13 cellular contexts compared by ENCODE assay signal in genomic region chr2:62112192-62112591, GRCh38.
A peak's percentile ranks its signal among the peaks of the same experiment; 100 is the strongest.
DNase-seq lines count a peak whose midpoint lies in the region; ATAC-seq and TF ChIP-seq lines count a peak whose summit lies in the region.
"Had no signal": no experiment of that assay in that cellular context is flagged by ENCODE, and none has a peak within 500 bp of the region (broad histone marks: within the 10 kb centered on the region; RNA-seq: fewer than 3 reads in every experiment).

No MANE protein-coding gene starts in this region.

- H3K79me2 ChIP-seq in mesendoderm (ENCODE audit: control insufficient read depth, insufficient read depth, low read length): no peaks in the 10 kb centered on the region

- H2BK5ac ChIP-seq in mesendoderm (ENCODE audit: low read length): no peak overlapping the region

- H3K9me3 ChIP-seq in HEK293 (ENCODE audit: control insufficient read depth, insufficient read depth, low read depth, low read length) (no peaks in the 10 kb centered on the region), tibial artery (no peaks in the 10 kb centered on the region)

- H3K27me3 ChIP-seq in mesendoderm (ENCODE audit: insufficient read depth, low read length, poor library complexity) (no peaks in the 10 kb centered on the region), tibial artery (no peaks in the 10 kb centered on the region)

- H3K36me3 ChIP-seq in HEK293 (ENCODE audit: control insufficient read depth in 2 of 2, insufficient read depth in 1 of 2, low read length in 2 of 2): no peaks in the 10 kb centered on the region; a peak in 1 of 3 replicates
- no peaks in the 10 kb centered on the region for H3K36me3 ChIP-seq in mesendoderm (ENCODE audit: control insufficient read depth, insufficient read depth, low read length)
- no peaks in the 10 kb centered on the region for H3K36me3 ChIP-seq in tibial artery

- no peak for ATAC-seq in HG02852 (IDR thresholded peaks at IDR 0.05; ENCODE audit: unreplicated experiment)
- no peak for ATAC-seq in HG02642 (IDR thresholded peaks at IDR 0.05; ENCODE audit: poor library complexity, unreplicated experiment)
- ATAC-seq: Right ventricle myocardium inferior had no signal

- H4K8ac ChIP-seq in mesendoderm (ENCODE audit: low read depth, low read length): no peak overlapping the region

- DNase-seq in cardiac fibroblast (ENCODE audit: low read depth in 2 of 2) (peak; percentile 13 to 14), mesendoderm (peak; percentile 23), tibial artery (no peak), HUDEP-2 (lab: John Stamatoyannopoulos, UW; ENCODE audit: unreplicated experiment in 76 of 76) (no peak)
- DNase-seq: activated naive CD8-positive, alpha-beta T cell treated with anti-CD3 and anti-CD28 coated beads for 36 hours; effector CD8-positive, alpha-beta T cell; NCI-H1417; NCI-H526 treated with DMSO at 0.1 percent for 48 hours; retina had no signal

- CTCF ChIA-PET in HEK293 (lab: Yijun Ruan, JAX): no interaction called here

- no peak overlapping the region for H3K23ac ChIP-seq in mesendoderm (ENCODE audit: low read length)

- intact Hi-C loops in tibial artery (cut with DNase I; ENCODE audit: low total_unique reads): no loop called here

- no peaks in the 10 kb centered on the region for H3K79me1 ChIP-seq in mesendoderm (ENCODE audit: low read length)

- no peak overlapping the region for H3K27ac ChIP-seq in HEK293 (ENCODE audit: extremely low read depth, low read depth, low read length)
- no peak overlapping the region for H3K27ac ChIP-seq in mesendoderm (ENCODE audit: low read depth, low read length)
- H3K27ac ChIP-seq in tibial artery: peak overlapping the region; percentile 52 to 61

- WGBS in mesendoderm (ENCODE audit: extremely low coverage, insufficient coverage, low lambda C conversion rate): no CpG with 5 or more reads among the region's 2 CpGs

- no peak overlapping the region for H3K4me3 ChIP-seq in HEK293 (ENCODE audit: low read depth, low read length)
- H3K4me3 ChIP-seq in cardiac fibroblast (replicated peaks in 1 of 2; ENCODE audit: low read depth in 2 of 2, low read length in 2 of 2): no peak overlapping the region
- H3K4me3 ChIP-seq in mesendoderm (ENCODE audit: low read length): no peak overlapping the region
- H3K4me3 ChIP-seq in tibial artery: no peak overlapping the region

- H3K4ac ChIP-seq in mesendoderm (ENCODE audit: low read depth, low read length): no peak overlapping the region

- no peak overlapping the region for H3K4me2 ChIP-seq in mesendoderm (ENCODE audit: low read length)

- no peak overlapping the region for H4K5ac ChIP-seq in mesendoderm (ENCODE audit: low read length)

- TF ChIP-seq CTCF in HEK293 (tag by site-specific recombination; IDR thresholded peaks at IDR 0.05) (no peak), cardiac fibroblast (IDR thresholded peaks at IDR 0.05; ENCODE audit: low read depth, low read length) (no peak), tibial artery (IDR thresholded peaks at IDR 0.05) (no peak)

- POLR2A ChIA-PET in HEK293 (lab: Yijun Ruan, JAX): interaction anchor here (0.6 kb wide), 1 partner anchor 152 kb away, joined by 3 read pairs; no protein-coding TSS in a partner anchor

- H2AK5ac ChIP-seq in mesendoderm (ENCODE audit: low read length): no peak overlapping the region

- H2BK120ac ChIP-seq in mesendoderm (ENCODE audit: low read depth, low read length): peak overlapping the region; percentile 73

- H3K4me1 ChIP-seq in HEK293 (ENCODE audit: control insufficient read depth, insufficient read depth, low read length): peaks cover 31% of the 10 kb centered on the region
- peaks cover 9% of the 10 kb centered on the region for H3K4me1 ChIP-seq in mesendoderm (ENCODE audit: control insufficient read depth, low read depth, low read length)
- peaks cover 0 to 18% (median 4%) of the 10 kb centered on the region in 4 donors for H3K4me1 ChIP-seq in tibial artery

- peak overlapping the region; percentile 10 for H3K9ac ChIP-seq in mesendoderm (ENCODE audit: low read length)

- peak overlapping the region; percentile 84 for H3K18ac ChIP-seq in mesendoderm (ENCODE audit: low read length)

- H3K56ac ChIP-seq in mesendoderm (ENCODE audit: low read length): peak overlapping the region; percentile 70

- H2BK15ac ChIP-seq in mesendoderm (replicated peaks; ENCODE audit: low read depth): no peak overlapping the region

TF ChIP-seq in HEK293, 187 proteins besides CTCF, POLR2A, EP300 and RAD21:
- TF ChIP-seq TRIM28 (IDR thresholded peaks at IDR 0.05; ENCODE audit: borderline replicate concordance, low read length) (no peak), ZNF776 (tag by site-specific recombination; IDR thresholded peaks at IDR 0.05; ENCODE audit: borderline replicate concordance) (no peak), ZNF707 (tag by site-specific recombination; IDR thresholded peaks at IDR 0.05) (no peak), ZNF292 (tag by site-specific recombination; IDR thresholded peaks at IDR 0.05; ENCODE audit: borderline replicate concordance, low read depth) (no peak), ZBTB44 (tag by site-specific recombination; IDR thresholded peaks at IDR 0.05) (0 out of 2 replicates have a peak, but pooled peaks have one; percentile 7), ZNF335 (tag by site-specific recombination; conservative IDR thresholded peaks at IDR 0.05) (peak; percentile 75), ZNF561 (tag by site-specific recombination; IDR thresholded peaks at IDR 0.05; ENCODE audit: borderline replicate concordance) (no peak), ZNF311 (tag by site-specific recombination; IDR thresholded peaks at IDR 0.05; ENCODE audit: borderline replicate concordance) (no peak), ZNF830 (tag by site-specific recombination; IDR thresholded peaks at IDR 0.05; ENCODE audit: low read depth) (no peak), ZNF571 (tag by site-specific recombination; IDR thresholded peaks at IDR 0.05) (no peak), ZNF2 (tag by site-specific recombination; IDR thresholded peaks at IDR 0.05) (no peak), ZNF529 (tag by site-specific recombination; IDR thresholded peaks at IDR 0.05; ENCODE audit: insufficient replicate concordance) (no peak), ZNF600 (tag by site-specific recombination; IDR thresholded peaks at IDR 0.05) (0 out of 2 replicates have a peak, but pooled peaks have one; percentile 31)
- TF ChIP-seq, protein P1, sequence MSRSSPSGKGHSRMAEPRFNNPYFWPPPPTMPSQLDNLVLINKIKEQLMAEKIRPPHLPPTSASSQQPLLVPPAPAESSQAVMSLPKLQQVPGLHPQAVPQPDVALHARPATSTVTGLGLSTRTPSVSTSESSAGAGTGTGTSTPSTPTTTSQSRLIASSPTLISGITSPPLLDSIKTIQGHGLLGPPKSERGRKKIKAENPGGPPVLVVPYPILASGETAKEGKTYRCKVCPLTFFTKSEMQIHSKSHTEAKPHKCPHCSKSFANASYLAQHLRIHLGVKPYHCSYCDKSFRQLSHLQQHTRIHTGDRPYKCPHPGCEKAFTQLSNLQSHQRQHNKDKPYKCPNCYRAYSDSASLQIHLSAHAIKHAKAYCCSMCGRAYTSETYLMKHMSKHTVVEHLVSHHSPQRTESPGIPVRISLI (tag by site-specific recombination; IDR thresholded peaks at IDR 0.05): peak; percentile 46; the same call in 1 of the 2 replicates
- TF ChIP-seq, protein P2, sequence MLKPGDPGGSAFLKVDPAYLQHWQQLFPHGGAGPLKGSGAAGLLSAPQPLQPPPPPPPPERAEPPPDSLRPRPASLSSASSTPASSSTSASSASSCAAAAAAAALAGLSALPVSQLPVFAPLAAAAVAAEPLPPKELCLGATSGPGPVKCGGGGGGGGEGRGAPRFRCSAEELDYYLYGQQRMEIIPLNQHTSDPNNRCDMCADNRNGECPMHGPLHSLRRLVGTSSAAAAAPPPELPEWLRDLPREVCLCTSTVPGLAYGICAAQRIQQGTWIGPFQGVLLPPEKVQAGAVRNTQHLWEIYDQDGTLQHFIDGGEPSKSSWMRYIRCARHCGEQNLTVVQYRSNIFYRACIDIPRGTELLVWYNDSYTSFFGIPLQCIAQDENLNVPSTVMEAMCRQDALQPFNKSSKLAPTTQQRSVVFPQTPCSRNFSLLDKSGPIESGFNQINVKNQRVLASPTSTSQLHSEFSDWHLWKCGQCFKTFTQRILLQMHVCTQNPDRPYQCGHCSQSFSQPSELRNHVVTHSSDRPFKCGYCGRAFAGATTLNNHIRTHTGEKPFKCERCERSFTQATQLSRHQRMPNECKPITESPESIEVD (tag by site-specific recombination; IDR thresholded peaks at IDR 0.05): 0 out of 2 replicates have a peak, but pooled peaks have one; percentile 19

Comparison
In these comparisons a context has a peak if more than half of its experiments do, and no peak if none do; other contexts are left out.
1. H3K27ac ChIP-seq: peak in tibial artery (2 of 2); none in HEK293 (single experiment) and mesendoderm (single experiment).
2. DNase-seq: peak in cardiac fibroblast (2 of 2) and mesendoderm (single experiment); none in tibial artery (0 of 2) and HUDEP-2 (0 of 76).